20 cellular contexts compared by ENCODE assay signal in genomic region chr9:4508907-4509589, GRCh38. TPM values are rescaled to one million over a fixed set of nuclear protein-coding genes. Genes with fewer than 3 reads are reported as not detected.
DNase-seq lines count a peak whose midpoint lies in the region; ATAC-seq and TF ChIP-seq lines count a peak whose summit lies in the region.
"Had no signal": no experiment of that assay in that cellular context is flagged by ENCODE, and none has a peak within 500 bp of the region (broad histone marks: within the 10 kb centered on the region; RNA-seq: fewer than 3 reads in every experiment).

No MANE protein-coding gene starts in this region.

- TF ChIP-seq CTCF in AG10803 (conservative IDR thresholded peaks at IDR 0.05; ENCODE audit: low read length), result no peak
- TF ChIP-seq CTCF in epithelial cell of esophagus (IDR thresholded peaks at IDR 0.05; ENCODE audit: insufficient read depth, low read depth, low read length, missing control alignments), result no peak
- TF ChIP-seq CTCF in CD14-positive monocyte (IDR thresholded peaks at IDR 0.05), result no peak

- H3K4me3 Mint-ChIP-seq in CD14-positive monocyte, result no peak overlapping the region
- H3K4me3 Mint-ChIP-seq: activated T-helper 1 cell treated with anti-CD3 and anti-CD28 coated beads, Interleukin-12 subunit alpha, Interleukin-12 subunit beta, Interleukin-2, Interleukin-4 antibody, amounts not matched to agents 30 ng/mL and 10 ng/mL and 1 ng/mL, durations not matched to agents 14 hours and 24 hours and 36 hours had no signal

- no peaks in the 10 kb centered on the region for H3K36me3 Mint-ChIP-seq in CD14-positive monocyte

- H3K27ac Mint-ChIP-seq in CD14-positive monocyte, result no peak overlapping the region
- H3K27ac Mint-ChIP-seq: activated T-helper 1 cell treated with anti-CD3 and anti-CD28 coated beads, Interleukin-12 subunit alpha, Interleukin-12 subunit beta, Interleukin-2, Interleukin-4 antibody, amounts not matched to agents 30 ng/mL and 10 ng/mL and 1 ng/mL, durations not matched to agents 14 hours and 24 hours and 36 hours had no signal

- H3K4me3 ChIP-seq in AG10803 (ENCODE audit: low read length) (no peak overlapping the region), epithelial cell of esophagus (ENCODE audit: low read length) (no peak overlapping the region)
- H3K4me3 ChIP-seq: ascending aorta, lower lobe of right lung had no signal

- no peak for ATAC-seq in left cardiac atrium

- intact Hi-C loops in CD14-positive monocyte (cut with micrococcal nuclease), result no loop called here
- intact Hi-C loops in left cardiac atrium (cut with DNase I), result no loop called here

- H3K4me1 Mint-ChIP-seq in CD14-positive monocyte, result no peaks in the 10 kb centered on the region

- DNase-seq in AG10803 (ENCODE audit: low read depth), result peak; percentile 89
- peak; percentile 89 for DNase-seq in M059J (ENCODE audit: low read depth)
- peak; percentile 78 for DNase-seq in epithelial cell of esophagus (ENCODE audit: low read depth)
- peak; percentile 56 for DNase-seq in myocyte (ENCODE audit: low read depth)
- DNase-seq in CD14-positive monocyte (ENCODE audit: low spot score), result no peak
- DNase-seq in stimulated activated CD8-positive, alpha-beta memory T cell treated with anti-CD3 and anti-CD28 coated beads, Interleukin-4, amount 100 ng/mL, for 48 hours, result no peak
- DNase-seq in CD1c-positive myeloid dendritic cell (ENCODE audit: extremely low spot score), result no peak
- DNase-seq in left cardiac atrium, result no peak
- DNase-seq: activated CD4-positive, alpha-beta T cell treated with anti-CD3 and anti-CD28 coated beads, Interleukin-2, amount 50 U/mL, for 1 hour; BE2C; effector CD8-positive, alpha-beta T cell; GDM1; H7; hippocampal formation; lower lobe of right lung; MV-4-11; NCI-H446 had no signal

- H3K27me3 Mint-ChIP-seq in CD14-positive monocyte (ENCODE audit: low read depth in 3 of 3), result peaks cover 0 to 3% (median 0%) of the 10 kb centered on the region in 3 donors

- peaks cover 0 to 16% (median 2%) of the 10 kb centered on the region in 7 donors for H3K9me3 Mint-ChIP-seq in CD14-positive monocyte
- H3K9me3 Mint-ChIP-seq: activated T-helper 1 cell treated with anti-CD3 and anti-CD28 coated beads, Interleukin-12 subunit alpha, Interleukin-12 subunit beta, Interleukin-2, Interleukin-4 antibody, amounts not matched to agents 30 ng/mL and 10 ng/mL and 1 ng/mL, durations not matched to agents 14 hours and 24 hours and 36 hours had no signal

RNA-seq across cellular contexts. Expression of gene SLC1A1, which starts 18.8 kb away (rescaled TPM):
- 14.7 and 20.6 TPM in 2 replicates for total RNA-seq in M059J (2014; rRNA removed; shearing (Covaris generic))
- total RNA-seq in myocyte, result 0.57 and 1.1 TPM in 2 replicates
- polyA plus RNA-seq in myocyte (2012), result 1.9 TPM
- not detected for polyA plus RNA-seq in CD14-positive monocyte
- total RNA-seq in left cardiac atrium, result 1 to 10 TPM; 1.9 to 3.4 TPM
- total RNA-seq: activated T-helper 1 cell treated with anti-CD3 and anti-CD28 coated beads, Interleukin-12 subunit alpha, Interleukin-12 subunit beta, Interleukin-2, Interleukin-4 antibody, amounts not matched to agents 30 ng/mL and 10 ng/mL and 1 ng/mL, durations not matched to agents 14 hours and 24 hours and 36 hours; T-helper 2 cell treated with Interferon-gamma antibody and Interleukin-4, amounts not matched to agents 100 ng/mL and 5 ng/mL, for 36 hours had no signal

Comparison
In these comparisons a context has a peak if more than half of its experiments do, and no peak if none do; other contexts are left out.
1. DNase-seq: peak in AG10803 (single experiment), M059J (single experiment), epithelial cell of esophagus (single experiment) and myocyte (single experiment); none in CD14-positive monocyte (single experiment), stimulated activated CD8-positive, alpha-beta memory T cell treated with anti-CD3 and anti-CD28 coated beads, Interleukin-4, amount 100 ng/mL, for 48 hours (single experiment), CD1c-positive myeloid dendritic cell (single experiment) and left cardiac atrium (single experiment).